ENCODE assay signal across 8 cellular contexts in the genomic region with DNA sequence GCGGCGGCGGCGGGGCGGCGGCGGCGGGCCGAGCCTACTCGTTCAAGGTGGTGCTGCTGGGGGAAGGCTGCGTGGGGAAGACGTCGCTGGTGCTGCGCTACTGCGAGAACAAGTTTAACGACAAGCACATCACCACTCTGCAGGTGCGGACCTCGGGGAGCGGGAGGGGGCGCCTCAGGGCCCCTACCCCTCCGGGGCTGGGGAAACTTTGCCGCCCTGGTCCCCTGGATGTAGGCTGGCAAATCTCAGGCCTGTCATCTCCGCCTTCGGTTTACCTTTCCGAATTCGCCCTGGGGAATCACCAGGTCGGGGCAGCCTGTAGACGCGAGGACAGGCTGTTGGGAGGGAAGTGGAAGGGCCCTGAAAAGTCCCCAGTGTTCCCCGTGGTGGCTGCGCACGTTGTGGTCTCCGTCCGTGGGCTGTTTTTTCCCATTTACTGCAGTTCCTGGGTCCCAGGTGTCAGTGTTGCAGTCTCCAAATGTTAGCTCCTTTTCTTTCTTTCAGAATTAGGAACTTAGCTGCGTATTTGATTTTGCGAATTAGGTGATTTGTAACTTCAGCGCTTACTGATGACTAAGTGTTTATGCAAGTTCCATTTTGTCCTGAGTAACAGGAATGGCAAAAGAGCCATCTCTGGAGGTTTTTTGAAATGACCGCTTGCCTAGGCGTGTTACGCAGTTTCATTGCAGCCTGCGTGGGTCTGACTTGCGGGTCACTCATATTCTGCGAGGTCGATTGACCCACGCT. TPM values are rescaled to one million over a fixed set of nuclear protein-coding genes. Genes with fewer than 3 reads are reported as not detected.
A peak's percentile ranks its signal among the peaks of the same experiment; 100 is the strongest.
DNase-seq lines count a peak whose midpoint lies in the region; ATAC-seq lines count a peak whose summit lies in the region.

No MANE protein-coding gene starts in this region.

- H3K4me1 ChIP-seq in skeletal muscle tissue (ENCODE audit: control insufficient read depth in 3 of 3, insufficient read depth in 3 of 3, low read length in 3 of 3) = peaks cover 0 to 16% (median 11%) of the 10 kb centered on the region in 3 donors

- H3K4me1 Mint-ChIP-seq in T-helper 1 cell treated with Interleukin-12 subunit alpha and Interleukin-12 subunit beta and Interleukin-4 antibody, amounts not matched to agents 30 μg/mL and 1 μg/mL, for 36 hours (ENCODE audit: low read depth) = peaks cover 24% of the 10 kb centered on the region

- H3K9me3 ChIP-seq in skeletal muscle tissue (ENCODE audit: control insufficient read depth in 3 of 3, low read length in 3 of 3) = peaks cover 3 to 6% (median 6%) of the 10 kb centered on the region in 3 donors

- peak; percentile 85 for DNase-seq in CD1c-positive myeloid dendritic cell (ENCODE audit: extremely low spot score)
- peak; percentile 60 for DNase-seq in astrocyte of the hippocampus (ENCODE audit: low read depth, low spot score)
- peak; percentile 28 for DNase-seq in iPS-NIHi7 (ENCODE audit: extremely low spot score)
- no peak for DNase-seq in ecto neural progenitor cell (ENCODE audit: low spot score)

- H3K27ac Mint-ChIP-seq in T-helper 1 cell treated with Interleukin-12 subunit alpha and Interleukin-12 subunit beta and Interleukin-4 antibody, amounts not matched to agents 30 μg/mL and 1 μg/mL, for 36 hours = peak overlapping the region; percentile 97

- H3K27ac ChIP-seq in skeletal muscle tissue (ENCODE audit: low read depth, low read length) = peak overlapping the region; percentile 96

- peak; percentile 34 for ATAC-seq in GM19328 (IDR thresholded peaks at IDR 0.05; ENCODE audit: unreplicated experiment)
- ATAC-seq in HG03442 (IDR thresholded peaks at IDR 0.05; ENCODE audit: unreplicated experiment) = peak; percentile 46

- no peaks in the 10 kb centered on the region for H3K27me3 ChIP-seq in skeletal muscle tissue (ENCODE audit: control insufficient read depth in 3 of 3, insufficient read depth in 3 of 3, low read length in 3 of 3)

- peaks cover 12 to 17% (median 12%) of the 10 kb centered on the region in 3 donors for H3K36me3 ChIP-seq in skeletal muscle tissue (ENCODE audit: control insufficient read depth in 3 of 3, insufficient read depth in 3 of 3, low read length in 3 of 3)

- peaks cover 22% of the 10 kb centered on the region for H3K27me3 Mint-ChIP-seq in T-helper 1 cell treated with Interleukin-12 subunit alpha and Interleukin-12 subunit beta and Interleukin-4 antibody, amounts not matched to agents 30 μg/mL and 1 μg/mL, for 36 hours (ENCODE audit: low read depth)

- peak overlapping the region; percentile 93 to 96 (median 94) for H3K9ac ChIP-seq in skeletal muscle tissue (ENCODE audit: low read depth in 1 of 3, low read length in 3 of 3)

- peaks cover 37% of the 10 kb centered on the region for H3K36me3 Mint-ChIP-seq in T-helper 1 cell treated with Interleukin-12 subunit alpha and Interleukin-12 subunit beta and Interleukin-4 antibody, amounts not matched to agents 30 μg/mL and 1 μg/mL, for 36 hours (ENCODE audit: low read depth)

- H3K9me3 Mint-ChIP-seq in T-helper 1 cell treated with Interleukin-12 subunit alpha and Interleukin-12 subunit beta and Interleukin-4 antibody, amounts not matched to agents 30 μg/mL and 1 μg/mL, for 36 hours = peaks cover 22% of the 10 kb centered on the region

- peak overlapping the region; percentile 68 to 92 (median 79) for H3K4me3 ChIP-seq in skeletal muscle tissue (ENCODE audit: low read length in 3 of 3)

- H3K4me3 Mint-ChIP-seq in T-helper 1 cell treated with Interleukin-12 subunit alpha and Interleukin-12 subunit beta and Interleukin-4 antibody, amounts not matched to agents 30 μg/mL and 1 μg/mL, for 36 hours = peak overlapping the region; percentile 94

RNA-seq across cellular contexts. Expression of gene RAB21, which starts 0.7 kb away (rescaled TPM):
- total RNA-seq in skeletal muscle tissue = 9.9 TPM
